Comparison of ENCODE assay signal across 18 cellular contexts in genomic region chr20:37275125-37275524, GRCh38. TPM values are rescaled to one million over a fixed set of nuclear protein-coding genes. Genes with fewer than 3 reads are reported as not detected.
DNase-seq lines count a peak whose midpoint lies in the region; ATAC-seq and TF ChIP-seq lines count a peak whose summit lies in the region.
"Had no signal": no experiment of that assay in that cellular context is flagged by ENCODE, and none has a peak within 500 bp of the region (broad histone marks: within the 10 kb centered on the region; RNA-seq: fewer than 3 reads in every experiment).

No MANE protein-coding gene starts in this region.

- H3K4me1 ChIP-seq in testis, result peaks cover 16% of the 10 kb centered on the region
- no peaks in the 10 kb centered on the region for H3K4me1 ChIP-seq in aorta (ENCODE audit: control insufficient read depth in 1 of 2, insufficient read depth in 2 of 2, low read length in 2 of 2)

- ATAC-seq in activated B cell treated with CpG ODN at 0.5 μM for 24 hours (ENCODE audit: low read depth) (peak; percentile 59), left lobe of liver (no peak), aorta (ENCODE audit: low FRiP score) (no peak)

- H3K36me3 Mint-ChIP-seq in activated B cell treated with CpG ODN at 0.5 μM for 24 hours (ENCODE audit: low read depth) (no peaks in the 10 kb centered on the region), neural crest cell (ENCODE audit: low read depth) (no peaks in the 10 kb centered on the region)
- H3K36me3 Mint-ChIP-seq: immature natural killer cell had no signal

- H3K27me3 Mint-ChIP-seq in activated B cell treated with CpG ODN at 0.5 μM for 24 hours, result no peaks in the 10 kb centered on the region
- H3K27me3 Mint-ChIP-seq in neural crest cell (ENCODE audit: low read depth), result no peaks in the 10 kb centered on the region

- in situ Hi-C loops in GM13976 (cut with MboI; ENCODE audit: low sequenced_read_pairs, unreplicated experiment), result loop anchor here (10.0 kb wide), 1 partner anchor 110 kb away; no protein-coding TSS in a partner anchor

- DNase-seq in GM13976 (ENCODE audit: low spot score) (peak; percentile 45), NOMO-1 (lab: John Stamatoyannopoulos, UW; ENCODE audit: unreplicated experiment in 2 of 2) (peak; percentile 66 to 95), activated B cell treated with CpG ODN at 0.5 μM for 24 hours (no peak), neural crest cell (ENCODE audit: low read depth, low spot score) (no peak), testis (no peak), left lobe of liver (ENCODE audit: low spot score) (no peak), NCI-H1930 (lab: John Stamatoyannopoulos, UW) (no peak), aorta (no peak)
- DNase-seq: activated CD4-positive, alpha-beta T cell treated with anti-CD3 and anti-CD28 coated beads, Interleukin-2, amount 50 U/mL, for 48 hours; immature natural killer cell; NCI-H1092; NCI-H446 treated with DMSO at 0.1 percent for 48 hours had no signal

- no peak for TF ChIP-seq POLR2A in testis (IDR thresholded peaks at IDR 0.05)

- H3K27me3 ChIP-seq in testis (no peaks in the 10 kb centered on the region), aorta (ENCODE audit: control insufficient read depth in 1 of 2, insufficient read depth in 2 of 2, low read length in 1 of 2) (no peaks in the 10 kb centered on the region)

- 56 to 68% methylated on average over 3 of the region's 3 CpGs for WGBS in testis, 2 donors
- 50 to 54% methylated on average over 3 of the region's 3 CpGs for WGBS in aorta, 2 donors

- H3K27ac Mint-ChIP-seq in activated B cell treated with CpG ODN at 0.5 μM for 24 hours, result peak overlapping the region; percentile 81
- H3K27ac Mint-ChIP-seq in neural crest cell (ENCODE audit: unreplicated experiment), result peak overlapping the region; percentile 64
- H3K27ac Mint-ChIP-seq: activated T-helper 1 cell treated with anti-CD3 and anti-CD28 coated beads, Interleukin-12 subunit alpha, Interleukin-12 subunit beta, Interleukin-2, Interleukin-4 antibody, amounts not matched to agents 30 ng/mL and 10 ng/mL and 1 ng/mL, durations not matched to agents 14 hours and 24 hours and 36 hours; immature natural killer cell had no signal

- H3K9me3 Mint-ChIP-seq in activated B cell treated with CpG ODN at 0.5 μM for 24 hours (no peaks in the 10 kb centered on the region), neural crest cell (no peaks in the 10 kb centered on the region)
- H3K9me3 Mint-ChIP-seq: activated T-helper 1 cell treated with anti-CD3 and anti-CD28 coated beads, Interleukin-12 subunit alpha, Interleukin-12 subunit beta, Interleukin-2, Interleukin-4 antibody, amounts not matched to agents 30 ng/mL and 10 ng/mL and 1 ng/mL, durations not matched to agents 14 hours and 24 hours and 36 hours; immature natural killer cell had no signal

- no peak for TF ChIP-seq CTCF in GM13976 (IDR thresholded peaks at IDR 0.05; ENCODE audit: borderline replicate concordance, control extremely low read depth, extremely low read depth, insufficient read depth, missing control alignments)
- TF ChIP-seq CTCF in activated B cell treated with CpG ODN at 0.5 μM for 24 hours (IDR thresholded peaks at IDR 0.05), result no peak
- TF ChIP-seq CTCF in neural crest cell (conservative IDR thresholded peaks at IDR 0.05), result no peak
- no peak for TF ChIP-seq CTCF in testis (IDR thresholded peaks at IDR 0.05)

- intact Hi-C loops in activated B cell treated with CpG ODN at 0.5 μM for 24 hours (cut with micrococcal nuclease), result loop anchor here (10.0 kb wide), 1 partner anchor 430 kb away; no protein-coding TSS in a partner anchor
- intact Hi-C loops in testis (cut with DNase I; ENCODE audit: low total_unique reads), result no loop called here
- intact Hi-C loops in aorta (cut with DNase I), result loop anchor here in 1 of 2 donors (5.0 kb wide), 1 partner anchor 107 kb away; no protein-coding TSS in a partner anchor

- peak overlapping the region; percentile 45 for H3K4me3 Mint-ChIP-seq in activated B cell treated with CpG ODN at 0.5 μM for 24 hours
- H3K4me3 Mint-ChIP-seq in neural crest cell, result no peak overlapping the region
- H3K4me3 Mint-ChIP-seq: activated T-helper 1 cell treated with anti-CD3 and anti-CD28 coated beads, Interleukin-12 subunit alpha, Interleukin-12 subunit beta, Interleukin-2, Interleukin-4 antibody, amounts not matched to agents 30 ng/mL and 10 ng/mL and 1 ng/mL, durations not matched to agents 14 hours and 24 hours and 36 hours; immature natural killer cell had no signal

- no peaks in the 10 kb centered on the region for H3K9me3 ChIP-seq in testis
- H3K9me3 ChIP-seq in aorta (ENCODE audit: control insufficient read depth, low read length), result no peaks in the 10 kb centered on the region

- H3K27ac ChIP-seq in testis (peak overlapping the region in 1 of 2 donors; percentile 26), aorta (ENCODE audit: low read depth in 1 of 2, low read length in 2 of 2) (no peak overlapping the region)

- no peaks in the 10 kb centered on the region for H3K36me3 ChIP-seq in testis (ENCODE audit: low read depth, missing control alignments)
- no peaks in the 10 kb centered on the region for H3K36me3 ChIP-seq in aorta (ENCODE audit: control insufficient read depth in 1 of 2, insufficient read depth in 2 of 2, low read length in 1 of 2)

- POLR2A ChIA-PET in activated B cell treated with CpG ODN at 0.5 μM for 24 hours (lab: Charles Lee), result no interaction called here

- no peak overlapping the region for H3K4me3 ChIP-seq in testis
- H3K4me3 ChIP-seq in aorta (ENCODE audit: low read length in 2 of 2), result no peak overlapping the region

- H3K4me1 Mint-ChIP-seq in activated B cell treated with CpG ODN at 0.5 μM for 24 hours (peaks cover 62% of the 10 kb centered on the region), neural crest cell (peaks cover 21% of the 10 kb centered on the region)

- CTCF ChIA-PET in activated B cell treated with CpG ODN at 0.5 μM for 24 hours (lab: Charles Lee), result interaction anchor here (0.8 to 1.0 kb wide), 2 partner anchors 110 to 258 kb away, joined by 3 read pairs; no protein-coding TSS in a partner anchor

RNA-seq across cellular contexts. Expression of gene GHRH, which starts 13.5 kb away (rescaled TPM):
- total RNA-seq in activated B cell treated with CpG ODN at 0.5 μM for 24 hours (not detected in 2 replicates), neural crest cell (not detected in 2 replicates), testis (not detected), left lobe of liver (not detected), aorta (not detected)
- polyA plus RNA-seq in testis (ENCODE audit: insufficient read depth, low read depth, low replicate concordance) (not detected), aorta (not detected)
- total RNA-seq: activated T-helper 1 cell treated with anti-CD3 and anti-CD28 coated beads, Interleukin-12 subunit alpha, Interleukin-12 subunit beta, Interleukin-2, Interleukin-4 antibody, amounts not matched to agents 30 ng/mL and 10 ng/mL and 1 ng/mL, durations not matched to agents 14 hours and 24 hours and 36 hours; frontal cortex; H4; mesenteric fat pad; osteoblast; RPMI7951 had no signal
- polyA plus RNA-seq: immature natural killer cell had no signal

RNA-seq across cellular contexts. Expression of gene MANBAL, which starts 14.3 kb away (rescaled TPM):
- total RNA-seq in activated B cell treated with CpG ODN at 0.5 μM for 24 hours (20.1 and 21.0 TPM in 2 replicates), neural crest cell (44.8 and 50.8 TPM in 2 replicates), testis (10 to 100 TPM; 42.4 to 68.4 TPM), left lobe of liver (12.3 TPM), aorta (10 to 100 TPM; 47.1 to 59.3 TPM)
- polyA plus RNA-seq in testis (ENCODE audit: insufficient read depth, low read depth, low replicate concordance) (92.4 TPM), aorta (10 to 100 TPM; 61.1 to 86.8 TPM)

Comparison
In these comparisons a context has a peak if more than half of its experiments do, and no peak if none do; other contexts are left out.
1. DNase-seq: peak in GM13976 (single experiment) and NOMO-1 (2 of 2); none in activated B cell treated with CpG ODN at 0.5 μM for 24 hours (single experiment), neural crest cell (single experiment), testis (single experiment), left lobe of liver (single experiment), NCI-H1930 (0 of 2) and aorta (0 of 2).